ENCODE assay signal across 8 cellular contexts in genomic region chr1:145885738-145886287, GRCh38. TPM values are rescaled to one million over a fixed set of nuclear protein-coding genes. Genes with fewer than 3 reads are reported as not detected.
DNase-seq lines count a peak whose midpoint lies in the region; ATAC-seq and TF ChIP-seq lines count a peak whose summit lies in the region.

Gene ANKRD35 (minus strand): TSS chr1:145885866. CDS start chr1:145885758, 108 bp downstream.

- DNase-seq in NCI-H187 treated with DMSO at 0.1 percent for 48 hours (lab: John Stamatoyannopoulos, UW) (peak; percentile 71), T1000 (lab: John Stamatoyannopoulos, UW) (peak; percentile 44), astrocyte of the cerebellum (ENCODE audit: low read depth) (no peak), hypothalamus (lab: John Stamatoyannopoulos, UW) (peak in 50 of 51 donors; percentile 33 to 91 (median 72)), retinal pigment epithelial cell (ENCODE audit: low read depth) (no peak), vagina (ENCODE audit: extremely low spot score in 2 of 2) (no peak)

- no peaks in the 10 kb centered on the region for H3K27me3 ChIP-seq in vagina

- H3K9me3 ChIP-seq in vagina = no peaks in the 10 kb centered on the region

- H3K27ac ChIP-seq in vagina = peak within 1 kb of the TSS; percentile 45

- peaks cover 16% of the 10 kb centered on the region for H3K4me1 ChIP-seq in vagina

- H3K4me3 ChIP-seq in astrocyte of the cerebellum (ENCODE audit: low read depth, low read length) (peak within 1 kb of the TSS; percentile 63), retinal pigment epithelial cell (ENCODE audit: low read length) (peak within 1 kb of the TSS; percentile 69), vagina (peak within 1 kb of the TSS; percentile 55 to 56)

- ATAC-seq in GM18508 (IDR thresholded peaks at IDR 0.05; ENCODE audit: insufficient read depth, unreplicated experiment) (peak; percentile 80), HG02938 (IDR thresholded peaks at IDR 0.05; ENCODE audit: unreplicated experiment) (peak; percentile 97)

- in situ Hi-C loops in astrocyte of the cerebellum (cut with HindIII; ENCODE audit: low sequenced_read_pairs) = no loop called here

- no peak for TF ChIP-seq POLR2A in vagina (IDR thresholded peaks at IDR 0.05)

- intact Hi-C loops in vagina (cut with DNase I) = no loop called here

- no peaks in the 10 kb centered on the region for H3K36me3 ChIP-seq in vagina

- TF ChIP-seq CTCF in astrocyte of the cerebellum (IDR thresholded peaks at IDR 0.05; ENCODE audit: low read depth, low read length, missing control alignments) (no peak), retinal pigment epithelial cell (conservative IDR thresholded peaks at IDR 0.05; ENCODE audit: low read depth, low read length) (no peak), vagina (IDR thresholded peaks at IDR 0.05) (no peak)

RNA-seq across cellular contexts. Expression of gene ANKRD35, which starts in this region (rescaled TPM):
- 17.9 TPM for total RNA-seq in vagina

Comparison
In these comparisons a context has a peak if more than half of its experiments do, and no peak if none do; other contexts are left out.
1. DNase-seq: peak in NCI-H187 treated with DMSO at 0.1 percent for 48 hours (single experiment), T1000 (single experiment) and hypothalamus (50 of 51); none in astrocyte of the cerebellum (single experiment), retinal pigment epithelial cell (single experiment) and vagina (0 of 2).
2. Peak in every context shown above with its lines, with median percentiles within 50 percentile points of each other: H3K4me3 ChIP-seq.